Comparison of ENCODE assay signal across 16 cellular contexts in genomic region chr16:29012913-29013641, GRCh38. TPM values are rescaled to one million over a fixed set of nuclear protein-coding genes. Genes with fewer than 3 reads are reported as not detected.
DNase-seq lines count a peak whose midpoint lies in the region; ATAC-seq lines count a peak whose summit lies in the region.
"Had no signal": no experiment of that assay in that cellular context is flagged by ENCODE, and none has a peak within 500 bp of the region (broad histone marks: within the 10 kb centered on the region; RNA-seq: fewer than 3 reads in every experiment).

No MANE protein-coding gene starts in this region.

- CTCF ChIA-PET in activated CD8-positive, alpha-beta memory T cell treated with anti-CD3 and anti-CD28 coated beads, Interleukin-2, amount 10 ng/mL, durations not matched to agents 7 days and 5 days (lab: Charles Lee), result interaction anchor here (0.8 to 1.2 kb wide), 4 partner anchors 9 to 32 kb away, joined by 3 to 4 read pairs (median 3); no protein-coding TSS in a partner anchor

- H3K9me3 Mint-ChIP-seq in activated CD8-positive, alpha-beta memory T cell treated with anti-CD3 and anti-CD28 coated beads, Interleukin-2, amount 10 ng/mL, durations not matched to agents 7 days and 5 days (ENCODE audit: low read depth), result no peaks in the 10 kb centered on the region
- H3K9me3 Mint-ChIP-seq in activated naive CD8-positive, alpha-beta T cell treated with anti-CD3 and anti-CD28 coated beads, Interleukin-2, amount 50 U/mL, for 24 hours, result no peaks in the 10 kb centered on the region
- no peaks in the 10 kb centered on the region for H3K9me3 Mint-ChIP-seq in naive thymus-derived CD8-positive, alpha-beta T cell
- H3K9me3 Mint-ChIP-seq: GM23338, neural progenitor cell had no signal

- peaks cover 42% of the 10 kb centered on the region for H3K4me1 Mint-ChIP-seq in activated CD8-positive, alpha-beta memory T cell treated with anti-CD3 and anti-CD28 coated beads, Interleukin-2, amount 10 ng/mL, durations not matched to agents 7 days and 5 days
- peaks cover 65% of the 10 kb centered on the region for H3K4me1 Mint-ChIP-seq in activated naive CD8-positive, alpha-beta T cell treated with anti-CD3 and anti-CD28 coated beads, Interleukin-2, amount 50 U/mL, for 24 hours
- H3K4me1 Mint-ChIP-seq in naive thymus-derived CD8-positive, alpha-beta T cell, result peaks cover 28 to 69% (median 60%) of the 10 kb centered on the region in 4 donors
- H3K4me1 Mint-ChIP-seq: GM23338, neural progenitor cell had no signal

- peak overlapping the region; percentile 79 for H3K27ac Mint-ChIP-seq in activated CD8-positive, alpha-beta memory T cell treated with anti-CD3 and anti-CD28 coated beads, Interleukin-2, amount 10 ng/mL, durations not matched to agents 7 days and 5 days
- peak overlapping the region; percentile 90 for H3K27ac Mint-ChIP-seq in activated naive CD8-positive, alpha-beta T cell treated with anti-CD3 and anti-CD28 coated beads, Interleukin-2, amount 50 U/mL, for 24 hours
- H3K27ac Mint-ChIP-seq in naive thymus-derived CD8-positive, alpha-beta T cell, result peak overlapping the region; percentile 95 to 99 (median 96)
- H3K27ac Mint-ChIP-seq: GM23338, neural progenitor cell had no signal

- peak; percentile 14 for ATAC-seq in activated CD8-positive, alpha-beta memory T cell treated with anti-CD3 and anti-CD28 coated beads, Interleukin-2, amount 10 ng/mL, durations not matched to agents 7 days and 5 days
- peak; percentile 38 for ATAC-seq in activated naive CD8-positive, alpha-beta T cell treated with anti-CD3 and anti-CD28 coated beads, Interleukin-2, amount 50 U/mL, for 24 hours
- ATAC-seq in naive thymus-derived CD8-positive, alpha-beta T cell, result peak; percentile 71 to 86
- no peak for ATAC-seq in left cardiac atrium
- ATAC-seq: foreskin keratinocyte, GM23338 had no signal

- H3K27me3 Mint-ChIP-seq in activated CD8-positive, alpha-beta memory T cell treated with anti-CD3 and anti-CD28 coated beads, Interleukin-2, amount 10 ng/mL, durations not matched to agents 7 days and 5 days, result no peaks in the 10 kb centered on the region
- H3K27me3 Mint-ChIP-seq in activated naive CD8-positive, alpha-beta T cell treated with anti-CD3 and anti-CD28 coated beads, Interleukin-2, amount 50 U/mL, for 24 hours, result no peaks in the 10 kb centered on the region
- no peaks in the 10 kb centered on the region for H3K27me3 Mint-ChIP-seq in naive thymus-derived CD8-positive, alpha-beta T cell

- no peaks in the 10 kb centered on the region for H3K36me3 Mint-ChIP-seq in activated CD8-positive, alpha-beta memory T cell treated with anti-CD3 and anti-CD28 coated beads, Interleukin-2, amount 10 ng/mL, durations not matched to agents 7 days and 5 days
- peaks cover 2% of the 10 kb centered on the region for H3K36me3 Mint-ChIP-seq in activated naive CD8-positive, alpha-beta T cell treated with anti-CD3 and anti-CD28 coated beads, Interleukin-2, amount 50 U/mL, for 24 hours (ENCODE audit: low read depth)
- H3K36me3 Mint-ChIP-seq in naive thymus-derived CD8-positive, alpha-beta T cell, result no peaks in the 10 kb centered on the region
- H3K36me3 Mint-ChIP-seq: neural progenitor cell had no signal

- intact Hi-C loops in left cardiac atrium (cut with DNase I), result loop anchor here in 1 of 2 donors (10.0 kb wide), 1 partner anchor 752 kb away; no protein-coding TSS in a partner anchor

- H3K4me3 Mint-ChIP-seq in activated CD8-positive, alpha-beta memory T cell treated with anti-CD3 and anti-CD28 coated beads, Interleukin-2, amount 10 ng/mL, durations not matched to agents 7 days and 5 days, result no peak overlapping the region
- peak overlapping the region; percentile 4 for H3K4me3 Mint-ChIP-seq in activated naive CD8-positive, alpha-beta T cell treated with anti-CD3 and anti-CD28 coated beads, Interleukin-2, amount 50 U/mL, for 24 hours
- peak overlapping the region in 9 of 10 donors; percentile 54 to 80 (median 74) for H3K4me3 Mint-ChIP-seq in naive thymus-derived CD8-positive, alpha-beta T cell
- H3K4me3 Mint-ChIP-seq: GM23338, neural progenitor cell had no signal

- POLR2A ChIA-PET in naive thymus-derived CD8-positive, alpha-beta T cell (lab: Charles Lee), result interaction anchor here (0.5 to 23.0 kb wide), 11 partner anchors 9 to 949 kb away, joined by 3 to 494 read pairs (median 4); partner anchors contain the start of genes LAT, SPNS1 and TMEM219

- DNase-seq in activated CD8-positive, alpha-beta memory T cell treated with anti-CD3 and anti-CD28 coated beads, Interleukin-2, amount 10 ng/mL, durations not matched to agents 7 days and 5 days, result no peak
- DNase-seq in activated CD8-positive, alpha-beta memory T cell treated with anti-CD3 and anti-CD28 coated beads, Interleukin-2, amount 50 U/mL, for 4 hours, result no peak
- DNase-seq in NOMO-1 treated with dmso at 0.1 percent for 144 hours (lab: John Stamatoyannopoulos, UW; ENCODE audit: unreplicated experiment) (peak; percentile 27), T1000 (lab: John Stamatoyannopoulos, UW) (no peak), left cardiac atrium (no peak), NCI-H2029 (lab: John Stamatoyannopoulos, UW) (no peak)
- DNase-seq in activated naive CD8-positive, alpha-beta T cell treated with anti-CD3 and anti-CD28 coated beads, Interleukin-2, amount 50 U/mL, for 24 hours, result no peak
- DNase-seq in naive thymus-derived CD8-positive, alpha-beta T cell, result peak in 7 of 10 donors; percentile 39 to 87 (median 70)
- DNase-seq: mammary epithelial cell, NCI-H1105, NCI-H2227 treated with DMSO at 0.1 percent for 48 hours, sigmoid colon, stomach had no signal

RNA-seq across cellular contexts. Expression of gene LAT, which starts 28.2 kb away (rescaled TPM):
- total RNA-seq in activated CD8-positive, alpha-beta memory T cell treated with anti-CD3 and anti-CD28 coated beads, Interleukin-2, amount 10 ng/mL, durations not matched to agents 7 days and 5 days, result 100 to 1,000 TPM; 200 to 236 TPM
- total RNA-seq in naive thymus-derived CD8-positive, alpha-beta T cell, result 100 to 1,000 TPM; 352 to 353 TPM
- 100 to 1,000 TPM; 255 to 308 (median 288) TPM for polyA plus RNA-seq in naive thymus-derived CD8-positive, alpha-beta T cell
- total RNA-seq in left cardiac atrium, result 1 to 10 TPM; 2.0 to 2.4 TPM

RNA-seq across cellular contexts. Expression of gene SPNS1, which starts 38.5 kb away (rescaled TPM):
- 10 to 100 TPM; 22.1 to 27.6 TPM for total RNA-seq in activated CD8-positive, alpha-beta memory T cell treated with anti-CD3 and anti-CD28 coated beads, Interleukin-2, amount 10 ng/mL, durations not matched to agents 7 days and 5 days
- 10 to 100 TPM; 38.1 to 45.0 TPM for total RNA-seq in naive thymus-derived CD8-positive, alpha-beta T cell
- 10 to 100 TPM; 12.7 to 29.7 (median 24.9) TPM for polyA plus RNA-seq in naive thymus-derived CD8-positive, alpha-beta T cell
- total RNA-seq in left cardiac atrium, result 10 to 100 TPM; 19.6 to 21.4 TPM

Comparison
In these comparisons a context has a peak if more than half of its experiments do, and no peak if none do; other contexts are left out.
1. ATAC-seq: peak in activated CD8-positive, alpha-beta memory T cell treated with anti-CD3 and anti-CD28 coated beads, Interleukin-2, amount 10 ng/mL, durations not matched to agents 7 days and 5 days (single experiment), activated naive CD8-positive, alpha-beta T cell treated with anti-CD3 and anti-CD28 coated beads, Interleukin-2, amount 50 U/mL, for 24 hours (single experiment) and naive thymus-derived CD8-positive, alpha-beta T cell (2 of 2); none in left cardiac atrium (0 of 2).
2. DNase-seq: peak in NOMO-1 treated with dmso at 0.1 percent for 144 hours (single experiment) and naive thymus-derived CD8-positive, alpha-beta T cell (7 of 10); none in activated CD8-positive, alpha-beta memory T cell treated with anti-CD3 and anti-CD28 coated beads, Interleukin-2, amount 10 ng/mL, durations not matched to agents 7 days and 5 days (single experiment), activated CD8-positive, alpha-beta memory T cell treated with anti-CD3 and anti-CD28 coated beads, Interleukin-2, amount 50 U/mL, for 4 hours (single experiment), activated naive CD8-positive, alpha-beta T cell treated with anti-CD3 and anti-CD28 coated beads, Interleukin-2, amount 50 U/mL, for 24 hours (single experiment), T1000 (single experiment), left cardiac atrium (single experiment) and NCI-H2029 (single experiment).
3. RNA of gene LAT, which starts 28.2 kb away (total RNA-seq): 352 to 353 TPM in naive thymus-derived CD8-positive, alpha-beta T cell and 200 to 236 TPM in activated CD8-positive, alpha-beta memory T cell treated with anti-CD3 and anti-CD28 coated beads, Interleukin-2, amount 10 ng/mL, durations not matched to agents 7 days and 5 days; 2.0 to 2.4 TPM in left cardiac atrium; every median in the first group is over 10 times any median in the second.
4. Peak in every context shown above with its lines, with median percentiles within 50 percentile points of each other: H3K27ac Mint-ChIP-seq.